Comparison of ENCODE assay signal across 8 cellular contexts in the genomic region with DNA sequence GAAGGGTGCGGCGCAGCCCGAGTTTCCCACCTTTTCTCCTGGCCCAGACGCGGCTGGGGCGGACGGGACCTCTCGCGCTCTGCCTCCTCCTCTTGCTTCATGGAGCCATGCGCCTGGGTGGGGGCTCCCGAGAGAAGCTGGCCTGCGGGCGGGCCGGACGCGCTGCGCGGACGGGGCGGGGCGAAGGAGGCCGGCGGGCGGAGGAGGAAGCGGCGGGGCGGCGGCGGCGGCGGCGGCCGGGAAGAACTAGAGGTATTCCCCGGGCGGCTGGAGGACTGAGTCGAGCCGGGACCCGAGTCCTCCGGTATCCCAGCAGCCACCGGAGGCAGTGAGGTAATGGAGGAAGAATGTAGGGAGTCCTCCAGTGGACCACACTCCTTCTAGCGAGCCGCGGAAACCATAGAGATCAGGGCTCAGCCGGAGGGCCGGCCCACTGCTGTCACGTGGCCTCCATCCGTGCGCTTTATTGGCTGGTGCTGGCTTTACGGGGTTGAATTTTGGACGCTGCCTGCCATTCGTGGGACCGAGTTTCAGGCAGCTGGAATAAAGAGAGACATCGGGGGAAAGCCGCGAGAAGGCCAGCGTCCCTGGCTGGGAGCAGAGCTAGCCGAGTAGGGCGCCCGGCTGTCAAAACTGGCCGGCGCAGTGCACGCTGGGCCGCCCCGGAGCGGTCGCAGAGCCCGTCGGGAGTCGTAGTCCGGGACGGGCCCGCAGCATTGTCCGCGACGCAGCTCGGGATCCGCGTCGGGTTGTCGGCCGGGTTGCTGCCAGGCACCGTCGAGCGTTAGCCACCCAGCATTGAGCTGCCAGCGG. TPM values are rescaled to one million over a fixed set of nuclear protein-coding genes. Genes with fewer than 3 reads are reported as not detected.
DNase-seq lines count a peak whose midpoint lies in the region; ATAC-seq and TF ChIP-seq lines count a peak whose summit lies in the region.
"Not testable (repeated sequence)": the region's sequence is repeated elsewhere in the genome, so short reads cannot be mapped to it uniquely, and the experiment has no call there.

AMMECR1L (minus strand) TSS at position 177 of the 813 bp plus-strand sequence. CDS start 11,722 bp downstream, outside the sequence.

- not testable (repeated sequence) for H3K9me3 Mint-ChIP-seq in activated T-cell treated with anti-CD3 and anti-CD28 coated beads, Interleukin-2, amount 50 U/mL, for 4 hours

- not testable (repeated sequence) for H3K27me3 Mint-ChIP-seq in activated T-cell treated with anti-CD3 and anti-CD28 coated beads, Interleukin-2, amount 50 U/mL, for 4 hours (ENCODE audit: low read depth)

- peaks cover 47% of the 10 kb centered on the region for H3K4me1 Mint-ChIP-seq in activated T-cell treated with anti-CD3 and anti-CD28 coated beads, Interleukin-2, amount 50 U/mL, for 4 hours (ENCODE audit: low read depth)

- in situ Hi-C loops in Caki2 (cut with HindIII; ENCODE audit: low pct_unique_long_range_greater_than_20kb, low sequenced_read_pairs), result not testable (repeated sequence)

- H3K4me3 Mint-ChIP-seq in activated T-cell treated with anti-CD3 and anti-CD28 coated beads, Interleukin-2, amount 50 U/mL, for 4 hours, result peak within 1 kb of the TSS; percentile 86

- DNase-seq in Caki2 (ENCODE audit: low read depth) (peak; percentile 74), HT1080 (ENCODE audit: low read depth) (peak; percentile 79), RPMI7951 (ENCODE audit: low read depth) (peak; percentile 78), middle frontal gyrus (ENCODE audit: extremely low spot score, low spot score) (peak; percentile 33)
- peak; percentile 63 for DNase-seq in activated T-cell treated with anti-CD3 and anti-CD28 coated beads, Interleukin-2, amount 50 U/mL, for 4 hours
- not testable (repeated sequence) for DNase-seq in epithelial cell of proximal tubule (ENCODE audit: low read depth)
- peak; percentile 35 for DNase-seq in stimulated activated CD8-positive, alpha-beta memory T cell treated with anti-CD3 and anti-CD28 coated beads, Interleukin-15, amount 100 ng/mL, for 24 hours (ENCODE audit: low read depth)

- not testable (repeated sequence) for H3K36me3 Mint-ChIP-seq in activated T-cell treated with anti-CD3 and anti-CD28 coated beads, Interleukin-2, amount 50 U/mL, for 4 hours (ENCODE audit: insufficient read depth)

- peak within 1 kb of the TSS; percentile 61 for H3K4me3 ChIP-seq in epithelial cell of proximal tubule (ENCODE audit: low read depth, low read length)

- ATAC-seq in GM21447 (IDR thresholded peaks at IDR 0.05; ENCODE audit: unreplicated experiment), result peak; percentile 93
- ATAC-seq in activated T-cell treated with anti-CD3 and anti-CD28 coated beads, Interleukin-2, amount 50 U/mL, for 4 hours, result peak; percentile 92

- not testable (repeated sequence) for TF ChIP-seq CTCF in epithelial cell of proximal tubule (conservative IDR thresholded peaks at IDR 0.05; ENCODE audit: low read depth, low read length)

RNA-seq across cellular contexts. Expression of gene AMMECR1L, which starts in this region (rescaled TPM):
- 6.3 and 9.8 TPM in 2 replicates for total RNA-seq in Caki2 (2014; rRNA removed; shearing (Covaris generic); ENCODE audit: low replicate concordance)
- total RNA-seq in HT1080 (2014; rRNA removed; shearing (Covaris generic)), result 12.3 and 15.2 TPM in 2 replicates
- 13.4 and 15.6 TPM in 2 replicates for polyA plus RNA-seq in HT1080 (2015; cell fraction: cytosol; rRNA removed)
- 24.8 and 25.7 TPM in 2 replicates for polyA plus RNA-seq in HT1080 (2015; cell fraction: nucleus; rRNA removed)
- total RNA-seq in RPMI7951 (2014; rRNA removed; shearing (Covaris generic)), result 12.5 and 12.7 TPM in 2 replicates
- total RNA-seq in activated T-cell treated with anti-CD3 and anti-CD28 coated beads, Interleukin-2, amount 50 U/mL, for 4 hours, result 10 to 100 TPM; 16.7 to 19.6 (median 18.6) TPM
- total RNA-seq in epithelial cell of proximal tubule, result 10.7 and 14.0 TPM in 2 replicates
